ENCODE assay signal across 7 cellular contexts in the genomic region with DNA sequence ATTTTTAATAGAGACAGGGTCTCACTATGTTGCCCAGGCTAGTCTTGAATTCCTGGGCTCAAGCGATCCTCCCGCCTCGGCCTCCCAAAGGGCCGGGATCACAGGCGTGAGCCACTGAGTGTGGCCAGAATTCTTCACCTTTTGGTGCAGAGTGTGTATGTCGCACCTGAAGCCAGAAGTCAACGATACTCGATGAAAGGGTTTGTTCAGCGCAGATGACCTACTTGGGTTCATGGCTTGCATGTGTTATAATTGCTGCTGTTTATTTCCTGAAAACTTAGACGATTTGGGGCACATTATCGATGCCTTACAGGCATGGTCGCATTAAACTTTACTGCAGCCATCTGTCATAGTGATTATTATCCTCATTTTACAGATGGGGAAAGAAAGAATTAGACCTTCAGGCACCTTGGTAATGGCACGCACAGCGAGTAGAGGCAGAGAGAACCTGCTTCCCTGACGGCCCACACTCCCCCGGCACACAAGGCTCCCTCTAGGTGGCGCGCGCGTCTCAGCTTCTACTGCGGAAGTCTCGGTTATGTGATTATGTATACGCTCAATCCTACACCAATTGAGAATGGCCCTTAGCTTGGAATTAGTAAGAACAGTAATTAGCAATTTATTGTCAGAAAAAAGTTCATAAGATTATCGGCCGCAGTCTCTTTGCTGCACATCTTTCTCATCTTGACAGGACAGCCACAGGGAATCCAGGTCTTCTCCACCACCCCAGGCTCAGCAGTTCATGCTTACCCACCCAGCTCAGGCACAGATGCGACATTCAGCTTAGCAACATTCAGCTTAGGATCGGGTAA.
A peak's percentile ranks its signal among the peaks of the same experiment; 100 is the strongest.
DNase-seq lines count a peak whose midpoint lies in the region; ATAC-seq, FAIRE-seq and TF ChIP-seq lines count a peak whose summit lies in the region.

No MANE protein-coding gene starts in this region.

- H3K4me1 ChIP-seq in astrocyte (ENCODE audit: insufficient read depth, low read length): no peaks in the 10 kb centered on the region

- no peak for FAIRE-seq in astrocyte (lab: Jason Lieb, UNC)

- peak overlapping the region; percentile 29 for H3K4me2 ChIP-seq in astrocyte (ENCODE audit: low read length)

- H3K27me3 ChIP-seq in astrocyte (ENCODE audit: insufficient read depth, low read length): peaks cover 4% of the 10 kb centered on the region

- H3K4me3 Mint-ChIP-seq in astrocyte (ENCODE audit: unreplicated experiment): peak overlapping the region; percentile 42

- peaks cover 9% of the 10 kb centered on the region for H3K4me1 Mint-ChIP-seq in astrocyte (ENCODE audit: low read depth, unreplicated experiment)

- H3K27ac ChIP-seq in astrocyte (ENCODE audit: low read depth, low read length): no peak overlapping the region

- no peaks in the 10 kb centered on the region for H3K36me3 Mint-ChIP-seq in astrocyte (ENCODE audit: low read depth, unreplicated experiment)

- H2AFZ ChIP-seq in astrocyte (ENCODE audit: low read depth, low read length): no peak overlapping the region

- DNase-seq in NCI-H2081 treated with DMSO at 0.1 percent for 48 hours (lab: John Stamatoyannopoulos, UW): peak; percentile 26
- peak; percentile 65 for DNase-seq in T1000 (lab: John Stamatoyannopoulos, UW)
- DNase-seq in astrocyte (ENCODE audit: low read depth): peak; percentile 30
- peak in 49 of 51 donors; percentile 2 to 82 (median 53) for DNase-seq in hypothalamus (lab: John Stamatoyannopoulos, UW)
- peak; percentile 22 for DNase-seq in skeletal muscle cell (ENCODE audit: low read depth)

- H3K27me3 Mint-ChIP-seq in astrocyte (ENCODE audit: low read depth, unreplicated experiment): peaks cover 2% of the 10 kb centered on the region

- no peaks in the 10 kb centered on the region for H3K9me3 Mint-ChIP-seq in astrocyte (ENCODE audit: unreplicated experiment)

- H4K20me1 ChIP-seq in astrocyte (ENCODE audit: insufficient read depth, low read length): no peaks in the 10 kb centered on the region

- no peaks in the 10 kb centered on the region for H3K36me3 ChIP-seq in astrocyte (ENCODE audit: insufficient read depth, low read length)

- no peak overlapping the region for H3K4me3 ChIP-seq in astrocyte (ENCODE audit: insufficient read depth, low read depth, low read length)
- no peak overlapping the region for H3K4me3 ChIP-seq in skeletal muscle cell (ENCODE audit: low read depth, low read length)

- peak overlapping the region; percentile 73 for H3K27ac Mint-ChIP-seq in astrocyte (ENCODE audit: unreplicated experiment)

- no peak overlapping the region for H3K9ac ChIP-seq in astrocyte (ENCODE audit: low read length)

- H3K79me2 ChIP-seq in astrocyte (ENCODE audit: insufficient read depth, low read length): no peaks in the 10 kb centered on the region

- ATAC-seq in GM18508 (IDR thresholded peaks at IDR 0.05; ENCODE audit: insufficient read depth, unreplicated experiment) (peak; percentile 51), HG03039 (IDR thresholded peaks at IDR 0.05; ENCODE audit: unreplicated experiment) (peak; percentile 77)

- TF ChIP-seq CTCF in astrocyte (IDR thresholded peaks at IDR 0.05; ENCODE audit: insufficient read depth, low read depth, low read length): peak; percentile 72

- no peaks in the 10 kb centered on the region for H3K9me3 ChIP-seq in astrocyte (ENCODE audit: insufficient read depth, low read depth, low read length)
